17 cellular contexts compared by ENCODE assay signal in genomic region chr6:112511441-112511840, GRCh38.
DNase-seq lines count a peak whose midpoint lies in the region; ATAC-seq and TF ChIP-seq lines count a peak whose summit lies in the region.
"Had no signal": no experiment of that assay in that cellular context is flagged by ENCODE, and none has a peak within 500 bp of the region (broad histone marks: within the 10 kb centered on the region; RNA-seq: fewer than 3 reads in every experiment).

No MANE protein-coding gene starts in this region.

- ATAC-seq in GM19467 (IDR thresholded peaks at IDR 0.05; ENCODE audit: unreplicated experiment) = no peak
- no peak for ATAC-seq in HG03025 (IDR thresholded peaks at IDR 0.05; ENCODE audit: low FRiP score, unreplicated experiment)

- TF ChIP-seq CTCF in RWPE1 (conservative IDR thresholded peaks at IDR 0.05; ENCODE audit: low read depth) (no peak), hepatocyte (IDR thresholded peaks at IDR 0.05; ENCODE audit: poor library complexity) (no peak)

- no peaks in the 10 kb centered on the region for H3K9me2 ChIP-seq in hepatocyte (replicated peaks; ENCODE audit: insufficient read depth)

- no peak overlapping the region for H3K27ac ChIP-seq in RWPE1
- no peak overlapping the region for H3K27ac ChIP-seq in hepatocyte
- H3K27ac ChIP-seq: 22Rv1, SJSA1 had no signal

- H3K4me2 ChIP-seq in hepatocyte = no peak overlapping the region

- no peaks in the 10 kb centered on the region for H4K20me1 ChIP-seq in hepatocyte (ENCODE audit: insufficient read depth, poor library complexity, severe bottlenecking)

- POLR2A ChIA-PET in RWPE1 (lab: Yijun Ruan, JAX; ENCODE audit: low non-redundant PET) = no interaction called here

- CTCF ChIA-PET in RWPE1 (lab: Yijun Ruan, JAX) = interaction anchor here (0.6 to 0.7 kb wide), 2 partner anchors 332 to 1010 kb away, joined by 4 read pairs; no protein-coding TSS in a partner anchor

- no peak overlapping the region for H2AFZ ChIP-seq in hepatocyte

- DNase-seq in NCI-H82 (lab: John Stamatoyannopoulos, UW) = peak; percentile 31
- DNase-seq in NCI-H82 treated with DMSO at 0.1 percent for 48 hours (lab: John Stamatoyannopoulos, UW; ENCODE audit: unreplicated experiment) = no peak
- DNase-seq in RWPE1 (ENCODE audit: low spot score) = peak; percentile 25
- DNase-seq in hepatocyte (ENCODE audit: low spot score) = peak; percentile 9
- DNase-seq in T-helper 9 cell = no peak
- no peak for DNase-seq in middle frontal gyrus (ENCODE audit: extremely low spot score, low spot score)
- DNase-seq: Caco-2; CD4-positive, CD25-positive, alpha-beta regulatory T cell; DMS53; KG1; NCI-H1092 treated with DMSO at 0.1 percent for 48 hours; NCI-H2227 treated with DMSO at 0.1 percent for 48 hours; NCI-H524 treated with DMSO at 0.1 percent for 48 hours had no signal

- H3K36me3 ChIP-seq in hepatocyte (replicated peaks; ENCODE audit: insufficient read depth, low read depth) = no peaks in the 10 kb centered on the region
- H3K36me3 ChIP-seq: SJSA1 had no signal

- WGBS in hepatocyte (ENCODE audit: low lambda C conversion rate, missing lambda C conversion rate) = 96% methylated on average over 1 of the region's 1 CpG

- peaks cover 5% of the 10 kb centered on the region for H3K4me1 ChIP-seq in hepatocyte (ENCODE audit: insufficient read depth)
- H3K4me1 ChIP-seq: SJSA1 had no signal

- no peaks in the 10 kb centered on the region for H3K79me2 ChIP-seq in hepatocyte

- H3K27me3 ChIP-seq in hepatocyte = no peaks in the 10 kb centered on the region
- H3K27me3 ChIP-seq: SJSA1 had no signal

- H3K4me3 ChIP-seq in hepatocyte = no peak overlapping the region
- H3K4me3 ChIP-seq: SJSA1 had no signal

- no peaks in the 10 kb centered on the region for H3K9me3 ChIP-seq in hepatocyte (ENCODE audit: low read depth)
- H3K9me3 ChIP-seq: Caco-2, SJSA1 had no signal

Comparison
In these comparisons a context has a peak if more than half of its experiments do, and no peak if none do; other contexts are left out.
1. DNase-seq: peak in NCI-H82 (single experiment), RWPE1 (single experiment) and hepatocyte (single experiment); none in NCI-H82 treated with DMSO at 0.1 percent for 48 hours (single experiment), T-helper 9 cell (single experiment) and middle frontal gyrus (single experiment).